Comparison of ENCODE assay signal across 1 cellular context in genomic region chr20:31566658-31567379, GRCh38.
TF ChIP-seq lines count a peak whose summit lies in the region.

No MANE protein-coding gene starts in this region.

TF ChIP-seq in SK-N-SH, 30 proteins besides CTCF, POLR2A, EP300 and RAD21 (continued from another document):
- TF ChIP-seq USF2 (IDR thresholded peaks at IDR 0.05; ENCODE audit: borderline replicate concordance, low read depth, low read length) (no peak), TCF12 (IDR thresholded peaks at IDR 0.05) (no peak), ZBTB33 (IDR thresholded peaks at IDR 0.05; ENCODE audit: borderline replicate concordance, low read depth) (no peak), SMC3 (IDR thresholded peaks at IDR 0.05; ENCODE audit: low read depth, low read length) (no peak), FOXM1 (IDR thresholded peaks at IDR 0.05; ENCODE audit: low read depth) (no peak), POLR2AphosphoS5 (IDR thresholded peaks at IDR 0.05; ENCODE audit: low read depth, low read length) (no peak; the same call in 1 of the 2 replicates)
- TF ChIP-seq, protein P1, sequence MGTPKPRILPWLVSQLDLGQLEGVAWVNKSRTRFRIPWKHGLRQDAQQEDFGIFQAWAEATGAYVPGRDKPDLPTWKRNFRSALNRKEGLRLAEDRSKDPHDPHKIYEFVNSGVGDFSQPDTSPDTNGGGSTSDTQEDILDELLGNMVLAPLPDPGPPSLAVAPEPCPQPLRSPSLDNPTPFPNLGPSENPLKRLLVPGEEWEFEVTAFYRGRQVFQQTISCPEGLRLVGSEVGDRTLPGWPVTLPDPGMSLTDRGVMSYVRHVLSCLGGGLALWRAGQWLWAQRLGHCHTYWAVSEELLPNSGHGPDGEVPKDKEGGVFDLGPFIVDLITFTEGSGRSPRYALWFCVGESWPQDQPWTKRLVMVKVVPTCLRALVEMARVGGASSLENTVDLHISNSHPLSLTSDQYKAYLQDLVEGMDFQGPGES (IDR thresholded peaks at IDR 0.05; ENCODE audit: low read depth, low read length): no peak
